Comparison of ENCODE assay signal across 25 cellular contexts in the genomic region with DNA sequence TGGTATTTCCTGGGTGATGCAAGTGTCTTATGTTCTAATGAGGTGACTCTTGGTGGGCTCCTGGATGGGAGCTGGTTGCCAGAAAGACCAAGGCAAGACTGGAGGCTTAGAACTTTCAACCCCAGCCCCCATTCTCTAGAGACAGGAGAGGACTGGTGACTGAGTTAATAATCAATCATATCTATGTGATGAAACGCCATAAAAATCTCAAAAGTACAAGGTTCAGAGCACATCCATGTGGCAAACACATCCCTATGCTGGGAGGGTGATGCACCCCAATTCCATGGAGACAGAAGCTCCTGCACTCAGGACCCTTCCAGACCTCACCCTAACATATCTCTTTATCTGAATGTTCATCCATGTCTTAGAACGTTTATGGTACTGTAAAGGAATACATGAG.
"Had no signal": no experiment of that assay in that cellular context is flagged by ENCODE, and none has a peak within 500 bp of the region (broad histone marks: within the 10 kb centered on the region; RNA-seq: fewer than 3 reads in every experiment).

No MANE protein-coding gene starts in this region.

- H3K9me3 ChIP-seq: colonic mucosa, esophagus squamous epithelium, gastrocnemius medialis had no signal

- H3K36me3 ChIP-seq: colonic mucosa, esophagus squamous epithelium, gastrocnemius medialis, heart right ventricle, left ventricle myocardium inferior, lower lobe of right lung had no signal

- DNase-seq: colonic mucosa; cortex of kidney; effector CD8-positive, alpha-beta T cell; effector memory CD8-positive, alpha-beta T cell; endodermal cell; erythroblast; esophagus squamous epithelium; foreskin fibroblast; foreskin melanocyte; gastrocnemius medialis; glutamatergic neuron; head of caudate nucleus; heart right ventricle; hypothalamus; immature natural killer cell; islet precursor cell; kidney; kidney glomerular epithelial cell; left ventricle myocardium inferior; lower lobe of right lung; mesenchymal stem cell; naive thymus-derived CD4-positive, alpha-beta T cell had no signal

- H3K4me1 ChIP-seq: colonic mucosa, esophagus squamous epithelium, gastrocnemius medialis, heart right ventricle, left ventricle myocardium inferior, lower lobe of right lung had no signal

- ATAC-seq: effector memory CD8-positive, alpha-beta T cell; esophagus mucosa; gastrocnemius medialis; heart right ventricle; lower lobe of right lung; naive thymus-derived CD4-positive, alpha-beta T cell had no signal

- H3K4me3 ChIP-seq: colonic mucosa, esophagus squamous epithelium, gastrocnemius medialis, heart right ventricle, left ventricle myocardium inferior, lower lobe of right lung had no signal

- FAIRE-seq: endometrium, kidney had no signal

- H3K27ac ChIP-seq: colonic mucosa, epithelial cell of prostate, esophagus squamous epithelium, gastrocnemius medialis, heart right ventricle, left ventricle myocardium inferior, lower lobe of right lung had no signal

- H3K27me3 ChIP-seq: colonic mucosa, esophagus squamous epithelium, gastrocnemius medialis, heart right ventricle had no signal
